17 cellular contexts compared by ENCODE assay signal in genomic region chr5:14503681-14504331, GRCh38.
"Had no signal": no experiment of that assay in that cellular context is flagged by ENCODE, and none has a peak within 500 bp of the region (broad histone marks: within the 10 kb centered on the region; RNA-seq: fewer than 3 reads in every experiment).

No MANE protein-coding gene starts in this region.

- H3K9me3 Mint-ChIP-seq: activated naive CD4-positive, alpha-beta T cell treated with anti-CD3 and anti-CD28 coated beads, Interleukin-2, amount 50 U/mL, for 72 hours; dendritic cell treated with granulocyte-macrophage colony-stimulating factor and Interleukin-4, amounts not matched to agents 40 ng/mL and 50 ng/mL, for 4 days; immature natural killer cell; natural killer cell had no signal

- DNase-seq: activated CD4-positive, alpha-beta T cell treated with anti-CD3 and anti-CD28 coated beads, Interleukin-2, amount 50 U/mL, for 48 hours; activated gamma-delta T cell; cerebellar nuclear complex; effector CD8-positive, alpha-beta T cell; immature natural killer cell; kidney glomerular epithelial cell; natural killer cell; retina; stimulated activated CD4-positive, alpha-beta T cell treated with anti-CD3 and anti-CD28 coated beads, Interleukin-2, amount 100 ng/mL, for 24 hours; stimulated activated naive CD4-positive, alpha-beta T cell treated with Interleukin-2 at 50 U/mL for 16 hours; transverse colon; WERI-Rb-1 had no signal

- H3K4me1 ChIP-seq: adrenal gland, transverse colon, vagina had no signal

- ATAC-seq: activated naive CD4-positive, alpha-beta T cell treated with anti-CD3 and anti-CD28 coated beads, Interleukin-2, amount 50 U/mL, for 72 hours; esophagus mucosa; natural killer cell had no signal

- H3K4me1 Mint-ChIP-seq: immature natural killer cell, natural killer cell had no signal

- H3K36me3 Mint-ChIP-seq: activated naive CD4-positive, alpha-beta T cell treated with anti-CD3 and anti-CD28 coated beads, Interleukin-2, amount 50 U/mL, for 72 hours; natural killer cell had no signal

- H3K27me3 Mint-ChIP-seq: dendritic cell treated with granulocyte-macrophage colony-stimulating factor and Interleukin-4, amounts not matched to agents 40 ng/mL and 50 ng/mL, for 4 days had no signal

- H3K27me3 ChIP-seq: adrenal gland, transverse colon, vagina had no signal

- H3K27ac Mint-ChIP-seq: activated naive CD4-positive, alpha-beta T cell treated with anti-CD3 and anti-CD28 coated beads, Interleukin-2, amount 50 U/mL, for 72 hours; dendritic cell treated with granulocyte-macrophage colony-stimulating factor and Interleukin-4, amounts not matched to agents 40 ng/mL and 50 ng/mL, for 4 days; immature natural killer cell; natural killer cell had no signal

- H3K4me3 Mint-ChIP-seq: dendritic cell treated with granulocyte-macrophage colony-stimulating factor and Interleukin-4, amounts not matched to agents 40 ng/mL and 50 ng/mL, for 4 days; immature natural killer cell; natural killer cell had no signal

- H3K9me3 ChIP-seq: adrenal gland, transverse colon, vagina had no signal

- H3K27ac ChIP-seq: adrenal gland, transverse colon, vagina, WERI-Rb-1 had no signal

- H3K4me3 ChIP-seq: adrenal gland, transverse colon, vagina had no signal
